Comparison of ENCODE assay signal across 9 cellular contexts in genomic region chr12:130335517-130336392, GRCh38. TPM values are rescaled to one million over a fixed set of nuclear protein-coding genes. Genes with fewer than 3 reads are reported as not detected.
DNase-seq lines count a peak whose midpoint lies in the region; ATAC-seq, FAIRE-seq and TF ChIP-seq lines count a peak whose summit lies in the region.
"Had no signal": no experiment of that assay in that cellular context is flagged by ENCODE, and none has a peak within 500 bp of the region (broad histone marks: within the 10 kb centered on the region; RNA-seq: fewer than 3 reads in every experiment).

No MANE protein-coding gene starts in this region.

- WGBS in upper lobe of left lung, 2 donors: 52% methylated on average over 15 of the region's 15 CpGs

- H3K27ac ChIP-seq in upper lobe of left lung: no peak overlapping the region

- H3K9me3 Mint-ChIP-seq in activated CD4-positive, alpha-beta memory T cell treated with anti-CD3 and anti-CD28 coated beads for 36 hours: no peaks in the 10 kb centered on the region
- H3K9me3 Mint-ChIP-seq: T-helper 1 cell treated with Interleukin-12 subunit alpha and Interleukin-12 subunit beta and Interleukin-4 antibody, amounts not matched to agents 30 μg/mL and 1 μg/mL, for 36 hours had no signal

- no peak for ATAC-seq in upper lobe of left lung (ENCODE audit: low FRiP score in 2 of 2)

- no peak overlapping the region for H3K27ac Mint-ChIP-seq in activated CD4-positive, alpha-beta memory T cell treated with anti-CD3 and anti-CD28 coated beads for 36 hours
- H3K27ac Mint-ChIP-seq: T-helper 1 cell treated with Interleukin-12 subunit alpha and Interleukin-12 subunit beta and Interleukin-4 antibody, amounts not matched to agents 30 μg/mL and 1 μg/mL, for 36 hours had no signal

- peak; percentile 47 for TF ChIP-seq CTCF in astrocyte of the spinal cord (IDR thresholded peaks at IDR 0.05; ENCODE audit: low read depth, low read length)
- TF ChIP-seq CTCF in kidney epithelial cell (IDR thresholded peaks at IDR 0.05; ENCODE audit: insufficient read depth, low read length, poor library complexity, severe bottlenecking): peak; percentile 55
- TF ChIP-seq CTCF in upper lobe of left lung (IDR thresholded peaks at IDR 0.05): peak; percentile 47 to 80 (median 64)

- H3K4me1 Mint-ChIP-seq in activated CD4-positive, alpha-beta memory T cell treated with anti-CD3 and anti-CD28 coated beads for 36 hours (ENCODE audit: low read depth): no peaks in the 10 kb centered on the region

- H3K36me3 ChIP-seq in kidney epithelial cell (ENCODE audit: control insufficient read depth, insufficient read depth, low read length) (no peaks in the 10 kb centered on the region), upper lobe of left lung (no peaks in the 10 kb centered on the region)

- no peak overlapping the region for H3K4me3 ChIP-seq in astrocyte of the spinal cord (ENCODE audit: low read depth, low read length)
- H3K4me3 ChIP-seq in kidney epithelial cell (ENCODE audit: low read depth, low read length): no peak overlapping the region
- no peak overlapping the region for H3K4me3 ChIP-seq in upper lobe of left lung

- intact Hi-C loops in activated CD4-positive, alpha-beta memory T cell treated with anti-CD3 and anti-CD28 coated beads for 36 hours (cut with micrococcal nuclease): no loop called here

- peaks cover 18% of the 10 kb centered on the region for H3K27me3 Mint-ChIP-seq in activated CD4-positive, alpha-beta memory T cell treated with anti-CD3 and anti-CD28 coated beads for 36 hours

- no peak overlapping the region for H3K4me3 Mint-ChIP-seq in activated CD4-positive, alpha-beta memory T cell treated with anti-CD3 and anti-CD28 coated beads for 36 hours
- H3K4me3 Mint-ChIP-seq: T-helper 1 cell treated with Interleukin-12 subunit alpha and Interleukin-12 subunit beta and Interleukin-4 antibody, amounts not matched to agents 30 μg/mL and 1 μg/mL, for 36 hours had no signal

- peak; percentile 77 for FAIRE-seq in GM19239 (lab: Jason Lieb, UNC)

- no peak for TF ChIP-seq EP300 in upper lobe of left lung (IDR thresholded peaks at IDR 0.05)

- POLR2A ChIA-PET in activated CD4-positive, alpha-beta memory T cell treated with anti-CD3 and anti-CD28 coated beads for 36 hours (lab: Charles Lee): no interaction called here

- peak; percentile 49 for DNase-seq in COLO829 (ENCODE audit: low spot score)
- peak; percentile 36 for DNase-seq in GM19239 (ENCODE audit: insufficient read length, low spot score)
- peak; percentile 21 for DNase-seq in NCI-H2196 treated with DMSO at 0.1 percent for 48 hours (lab: John Stamatoyannopoulos, UW; ENCODE audit: unreplicated experiment)
- DNase-seq in astrocyte of the spinal cord (ENCODE audit: low read depth, low spot score): peak; percentile 52
- no peak for DNase-seq in kidney epithelial cell (ENCODE audit: low read depth)
- no peak for DNase-seq in upper lobe of left lung
- DNase-seq in activated CD4-positive, alpha-beta memory T cell treated with anti-CD3 and anti-CD28 coated beads for 36 hours: no peak
- DNase-seq in occipital lobe (lab: John Stamatoyannopoulos, UW): no peak

- TF ChIP-seq POLR2A in upper lobe of left lung (IDR thresholded peaks at IDR 0.05): no peak

- in situ Hi-C loops in astrocyte of the spinal cord (cut with HindIII; ENCODE audit: low sequenced_read_pairs): no loop called here

- H3K9me3 ChIP-seq in upper lobe of left lung: no peaks in the 10 kb centered on the region

- H3K4me1 ChIP-seq in upper lobe of left lung: peaks cover 0 to 12% (median 6%) of the 10 kb centered on the region in 4 donors

- CTCF ChIA-PET in activated CD4-positive, alpha-beta memory T cell treated with anti-CD3 and anti-CD28 coated beads for 36 hours (lab: Charles Lee): interaction anchor here (0.6 to 1.9 kb wide), 3 partner anchors 15 to 305 kb away, joined by 3 to 5 read pairs (median 4); no protein-coding TSS in a partner anchor

- H3K27me3 ChIP-seq in kidney epithelial cell (ENCODE audit: control insufficient read depth, insufficient read depth, low read length) (peaks cover 16% of the 10 kb centered on the region), upper lobe of left lung (peaks cover 0 to 8% (median 2%) of the 10 kb centered on the region in 4 donors)

- no peaks in the 10 kb centered on the region for H3K36me3 Mint-ChIP-seq in activated CD4-positive, alpha-beta memory T cell treated with anti-CD3 and anti-CD28 coated beads for 36 hours

RNA-seq across cellular contexts. Expression of gene PIWIL1, which starts 1.9 kb away (rescaled TPM):
- total RNA-seq in kidney epithelial cell: 0.08 and 0.27 TPM in 2 replicates
- not detected for total RNA-seq in upper lobe of left lung
- not detected for total RNA-seq in activated CD4-positive, alpha-beta memory T cell treated with anti-CD3 and anti-CD28 coated beads for 36 hours
- not detected for total RNA-seq in occipital lobe

Comparison
In these comparisons a context has a peak if more than half of its experiments do, and no peak if none do; other contexts are left out.
1. DNase-seq: peak in COLO829 (single experiment), GM19239 (single experiment), NCI-H2196 treated with DMSO at 0.1 percent for 48 hours (single experiment) and astrocyte of the spinal cord (single experiment); none in kidney epithelial cell (single experiment), upper lobe of left lung (0 of 2), activated CD4-positive, alpha-beta memory T cell treated with anti-CD3 and anti-CD28 coated beads for 36 hours (single experiment) and occipital lobe (single experiment).
2. Peak in every context shown above with its lines, with median percentiles within 50 percentile points of each other: CTCF ChIP-seq.